In the genomic region with DNA sequence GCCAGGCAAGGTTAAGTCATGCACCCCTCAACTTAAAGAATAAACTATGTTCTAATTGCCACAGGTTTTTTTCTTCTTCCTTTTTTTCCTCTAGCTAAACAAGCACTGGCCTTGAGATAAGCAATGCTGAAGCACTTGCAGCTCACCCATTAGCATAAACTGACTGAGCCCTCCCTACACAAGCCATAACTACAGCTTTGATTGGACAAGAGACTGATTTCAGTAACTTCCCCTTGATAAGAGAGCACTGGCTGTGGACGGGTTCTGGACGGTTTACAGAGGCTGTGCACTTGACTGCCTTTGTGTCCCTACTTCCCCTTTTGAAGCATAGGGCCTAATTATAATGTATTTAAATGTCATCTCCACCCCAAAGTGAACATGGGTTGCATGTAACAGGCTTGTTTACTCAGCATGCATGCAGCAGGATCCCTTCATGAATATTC, we compare ENCODE assay signal across 2 cellular contexts. TPM values are rescaled to one million over a fixed set of nuclear protein-coding genes. Genes with fewer than 3 reads are reported as not detected.
"Had no signal": no experiment of that assay in that cellular context is flagged by ENCODE, and none has a peak within 500 bp of the region (broad histone marks: within the 10 kb centered on the region; RNA-seq: fewer than 3 reads in every experiment).

No MANE protein-coding gene starts in this region.

RNA-seq across cellular contexts. Expression of gene RNU1-1, which starts 26.4 kb away (rescaled TPM):
- polyA plus RNA-seq: adipose tissue, lung had no signal
